Comparison of ENCODE assay signal across 32 cellular contexts in genomic region chr14:57408634-57409033, GRCh38. TPM values are rescaled to one million over a fixed set of nuclear protein-coding genes. Genes with fewer than 3 reads are reported as not detected.
DNase-seq lines count a peak whose midpoint lies in the region; ATAC-seq, FAIRE-seq and TF ChIP-seq lines count a peak whose summit lies in the region.
"Had no signal": no experiment of that assay in that cellular context is flagged by ENCODE, and none has a peak within 500 bp of the region (broad histone marks: within the 10 kb centered on the region; RNA-seq: fewer than 3 reads in every experiment).

No MANE protein-coding gene starts in this region.

- H3K36me3 ChIP-seq in liver (ENCODE audit: control insufficient read depth in 4 of 4, insufficient read depth in 3 of 4, low read depth in 1 of 4, low read length in 3 of 4) (peaks cover 2 to 4% (median 3%) of the 10 kb centered on the region in 4 donors), HepG2 (replicated peaks in 1 of 2; ENCODE audit: control insufficient read depth in 1 of 2, insufficient read depth in 2 of 2, low read length in 2 of 2) (peaks cover 3 to 18% of the 10 kb centered on the region in 2 experiments), osteoblast (ENCODE audit: insufficient read depth, low read length) (peaks cover 16% of the 10 kb centered on the region)

- H3K4me2 ChIP-seq in HepG2 (ENCODE audit: low read depth, low read length) (no peak overlapping the region), osteoblast (ENCODE audit: insufficient read depth, low read length) (no peak overlapping the region)
- H3K4me2 ChIP-seq: A549; BLaER1; BLaER1 treated with 17β-estradiol and CSF1 and Interleukin-3, amounts not matched to agents 10 nM and 100 nM had no signal

- BruUV-seq in HepG2 (replicated peaks; lab: Mats Ljungman, UMichigan): no TSS peak

- no peak overlapping the region for H3K4me3 ChIP-seq in liver (ENCODE audit: low read depth in 1 of 3, low read length in 3 of 3)
- H3K4me3 ChIP-seq in HepG2 (replicated peaks in 1 of 3; ENCODE audit: insufficient read depth in 1 of 3, low read depth in 2 of 3, low read length in 3 of 3): no peak overlapping the region
- H3K4me3 ChIP-seq in osteoblast (ENCODE audit: insufficient read depth, low read length): no peak overlapping the region
- H3K4me3 ChIP-seq: A549; BLaER1; BLaER1 treated with 17β-estradiol and CSF1 and Interleukin-3, amounts not matched to agents 10 nM and 100 nM had no signal

- H3K27me3 ChIP-seq in liver (ENCODE audit: control insufficient read depth in 4 of 4, insufficient read depth in 4 of 4, low read length in 3 of 4): no peaks in the 10 kb centered on the region
- H3K27me3 ChIP-seq in HepG2 (ENCODE audit: control insufficient read depth in 1 of 2, insufficient read depth in 2 of 2, low read length in 2 of 2): no peaks in the 10 kb centered on the region
- no peaks in the 10 kb centered on the region for H3K27me3 ChIP-seq in osteoblast (ENCODE audit: insufficient read depth, low read length)
- H3K27me3 ChIP-seq: BE2C; BLaER1; BLaER1 treated with 17β-estradiol and CSF1 and Interleukin-3, amounts not matched to agents 10 nM and 100 nM had no signal

- H2AFZ ChIP-seq in HepG2 (ENCODE audit: low read length) (no peak overlapping the region), osteoblast (ENCODE audit: low read length) (no peak overlapping the region)

- FAIRE-seq in HepG2 (lab: Jason Lieb, UNC): no peak
- FAIRE-seq in HTR-8/SVneo (lab: Jason Lieb, UNC): peak; percentile 72
- FAIRE-seq: A549, D721Med had no signal

- DNase-seq in HepG2 (ENCODE audit: low spot score) (no peak), HTR-8/SVneo (ENCODE audit: insufficient read length, low spot score) (no peak), left lobe of liver (ENCODE audit: low spot score) (no peak), osteoblast (ENCODE audit: insufficient read length, low spot score, missing footprints) (no peak)
- DNase-seq in activated CD4-positive, alpha-beta T cell treated with anti-CD3 and anti-CD28 coated beads for 48 hours: no peak
- DNase-seq: 8988T; ACHN; AML-193; BE2C; C1 segment of cervical spinal cord; Caco-2; Calu3; CD4-positive, alpha-beta memory T cell; CD4-positive, alpha-beta T cell; CD4-positive, CD25-positive, alpha-beta regulatory T cell; CD8-positive, alpha-beta memory T cell; CD8-positive, alpha-beta T cell; COR-L47; DMS 273 treated with DMSO at 0.1 percent for 48 hours; DMS153; DMS53; DMS79; DMS79 treated with DMSO at 0.1 percent for 48 hours; DND-41; EL had no signal

- no peaks in the 10 kb centered on the region for H4K20me1 ChIP-seq in HepG2 (ENCODE audit: insufficient read depth, low read length)
- H4K20me1 ChIP-seq in osteoblast (ENCODE audit: insufficient read depth, low read length): peaks cover 3% of the 10 kb centered on the region

- POLR2A ChIA-PET in HepG2 (lab: Yijun Ruan, JAX): no interaction called here

- CTCF ChIA-PET in HepG2 (lab: Yijun Ruan, JAX; ENCODE audit: low intra/inter-chr PET ratio, low total read pairs): no interaction called here

- H3K9me3 ChIP-seq in liver (ENCODE audit: control insufficient read depth in 4 of 4, low read length in 3 of 4) (no peaks in the 10 kb centered on the region), HepG2 (ENCODE audit: low read length) (no peaks in the 10 kb centered on the region), osteoblast (ENCODE audit: low read depth, low read length) (no peaks in the 10 kb centered on the region)
- H3K9me3 ChIP-seq: A549; BE2C; BLaER1; BLaER1 treated with 17β-estradiol and CSF1 and Interleukin-3, amounts not matched to agents 10 nM and 100 nM; Caco-2 had no signal

- TF ChIP-seq EP300 in HepG2 (IDR thresholded peaks at IDR 0.05; ENCODE audit: low read depth in 2 of 2, low read length in 2 of 2) (no peak), HepG2 (CRISPR knock-in tag; IDR thresholded peaks at IDR 0.05; ENCODE audit: borderline replicate concordance) (no peak)

- TF ChIP-seq POLR2A in HepG2 (IDR thresholded peaks at IDR 0.05; ENCODE audit: insufficient read depth in 1 of 2, low read depth in 2 of 2, low read length in 2 of 2): no peak

- TF ChIP-seq RAD21 in liver (IDR thresholded peaks at IDR 0.05) (no peak), HepG2 (CRISPR knock-in tag; IDR thresholded peaks at IDR 0.05) (no peak)

- no peak overlapping the region for H3K27ac ChIP-seq in liver (ENCODE audit: low read depth in 1 of 2, low read length in 2 of 2)
- no peak overlapping the region for H3K27ac ChIP-seq in HepG2 (ENCODE audit: extremely low read length, insufficient read depth, low read length)
- no peak overlapping the region for H3K27ac ChIP-seq in osteoblast (ENCODE audit: low read depth, low read length)
- H3K27ac ChIP-seq: 22Rv1; A549; BLaER1; BLaER1 treated with 17β-estradiol and CSF1 and Interleukin-3, amounts not matched to agents 10 nM and 100 nM; C4-2B had no signal

- no peak overlapping the region for H3K9ac ChIP-seq in liver (ENCODE audit: low read depth in 1 of 2, low read length in 2 of 2)
- H3K9ac ChIP-seq in HepG2 (ENCODE audit: insufficient read depth, low read depth, low read length): no peak overlapping the region
- H3K9ac ChIP-seq: BLaER1; BLaER1 treated with 17β-estradiol and CSF1 and Interleukin-3, amounts not matched to agents 10 nM and 100 nM had no signal

- ATAC-seq in HepG2 (no peak), left lobe of liver (peak; percentile 23)
- ATAC-seq: A549; CD8-positive, alpha-beta T cell had no signal

- TF ChIP-seq CTCF in liver (IDR thresholded peaks at IDR 0.05; ENCODE audit: low read depth, low read length, missing input control): no peak
- no peak for TF ChIP-seq CTCF in HepG2 (CRISPR knock-in tag; IDR thresholded peaks at IDR 0.05)
- TF ChIP-seq CTCF in osteoblast (IDR thresholded peaks at IDR 0.05; ENCODE audit: extremely low read depth, low read depth, low read length): no peak

- in situ Hi-C loops in HepG2 (cut with HindIII; ENCODE audit: extremely low pct_ligation_motif_present, low pct_unique_long_range_greater_than_20kb): no loop called here

- WGBS in liver: 30% methylated on average over 1 of the region's 1 CpG
- WGBS in HepG2 (ENCODE audit: low lambda C conversion rate): 100% methylated on average over 1 of the region's 1 CpG

- intact Hi-C loops in HepG2 (cut with micrococcal nuclease; ENCODE audit: unreplicated experiment): no loop called here

- H3K79me2 ChIP-seq in HepG2 (ENCODE audit: insufficient read depth, low read length) (no peaks in the 10 kb centered on the region), osteoblast (ENCODE audit: insufficient read depth, low read length) (peaks cover 34% of the 10 kb centered on the region)

- H3K4me1 ChIP-seq in liver (ENCODE audit: control insufficient read depth in 4 of 4, insufficient read depth in 4 of 4, low read length in 3 of 4) (peaks cover 0 to 8% (median under 1%) of the 10 kb centered on the region in 4 donors), HepG2 (ENCODE audit: insufficient read depth, low read length) (no peaks in the 10 kb centered on the region), osteoblast (ENCODE audit: insufficient read depth, low read length) (no peaks in the 10 kb centered on the region)
- H3K4me1 ChIP-seq: A549, BLaER1, Caco-2 had no signal

TF ChIP-seq in liver, 16 proteins besides CTCF, POLR2A, EP300 and RAD21 (continues in another document):
- no peak for TF ChIP-seq MAX (IDR thresholded peaks at IDR 0.05)
- no peak for TF ChIP-seq TAF1 (conservative IDR thresholded peaks at IDR 0.05)
- TF ChIP-seq ATF3 (IDR thresholded peaks at IDR 0.05): no peak
- no peak for TF ChIP-seq FOXA2 (IDR thresholded peaks at IDR 0.05)

TF ChIP-seq in HepG2, 621 proteins besides CTCF, POLR2A, EP300 and RAD21 (continues in another document):
- TF ChIP-seq BATF2 (CRISPR knock-in tag; IDR thresholded peaks at IDR 0.05): no peak
- TF ChIP-seq DNMT3B (CRISPR knock-in tag; conservative IDR thresholded peaks at IDR 0.05): no peak
- TF ChIP-seq EHMT2 (IDR thresholded peaks at IDR 0.05; ENCODE audit: borderline replicate concordance, low read depth, low read length): no peak

RNA-seq across cellular contexts. Expression of gene NAA30, which starts 18.2 kb away (rescaled TPM):
- total RNA-seq in liver: 10 to 100 TPM; 10.2 to 19.1 TPM
- polyA plus RNA-seq in liver: 1 to 10 TPM; 5.8 to 6.1 TPM
- total RNA-seq in HepG2 (2016; rRNA removed; fragmentation: Illumina TruSeq; extraction: Trizol): 18.4 and 21.6 TPM in 2 replicates
- 0.97 and 1.5 TPM in 2 replicates for total RNA-seq in HepG2 (2016; cell fraction: cytosol; rRNA removed; fragmentation: Illumina TruSeq; extraction: Trizol; ENCODE audit: low read depth)
- 16.9 and 22.2 TPM in 2 replicates for total RNA-seq in HepG2 (2016; cell fraction: insoluble cytoplasmic fraction; rRNA removed; fragmentation: Illumina TruSeq; extraction: Trizol)
- total RNA-seq in HepG2 (2016; cell fraction: membrane; rRNA removed; fragmentation: Illumina TruSeq; extraction: Trizol): 7.4 and 7.8 TPM in 2 replicates
- total RNA-seq in HepG2 (2016; cell fraction: nucleus; rRNA removed; fragmentation: Illumina TruSeq; extraction: Trizol): 11.2 and 12.6 TPM in 2 replicates
- 9.2 and 10.8 TPM in 2 replicates for polyA plus RNA-seq in HepG2 (2011; rRNA removed)
- polyA plus RNA-seq in HepG2 (2011; cell fraction: cytosol; rRNA removed): 2.0 and 3.9 TPM in 2 replicates
- polyA plus RNA-seq in HepG2 (2011; cell fraction: nucleus; rRNA removed): 2.3 and 3.4 TPM in 2 replicates
- polyA plus RNA-seq in HepG2 (2012): 9.0 and 11.6 TPM in 2 replicates
- polyA plus RNA-seq in HepG2 (2016; cell fraction: cytosol; fragmentation: Illumina TruSeq; extraction: Trizol; ENCODE audit: low read depth): 0.99 and 1.0 TPM in 2 replicates
- 18.9 and 19.3 TPM in 2 replicates for polyA plus RNA-seq in HepG2 (2016; cell fraction: insoluble cytoplasmic fraction; fragmentation: Illumina TruSeq; extraction: Trizol; ENCODE audit: low read depth)
- polyA plus RNA-seq in HepG2 (2016; cell fraction: membrane; fragmentation: Illumina TruSeq; extraction: Trizol; ENCODE audit: low read depth): 4.0 and 5.6 TPM in 2 replicates
- polyA plus RNA-seq in HepG2 (2016; cell fraction: nucleus; fragmentation: Illumina TruSeq; extraction: Trizol; ENCODE audit: insufficient read depth, low read depth): 11.5 and 13.2 TPM in 2 replicates
- polyA minus RNA-seq in HepG2 (2011; rRNA and poly(A)+ RNA removed; ENCODE audit: low replicate concordance): 6.2 and 11.6 TPM in 2 replicates
- 6.9 and 11.0 TPM in 2 replicates for polyA minus RNA-seq in HepG2 (2011; cell fraction: cytosol; rRNA and poly(A)+ RNA removed)
- 13.4 and 21.5 TPM in 2 replicates for polyA minus RNA-seq in HepG2 (2011; cell fraction: nucleus; rRNA and poly(A)+ RNA removed)
- total RNA-seq in left lobe of liver: 9.0 TPM
- 19.5 and 21.8 TPM in 2 replicates for total RNA-seq in osteoblast
